8 cellular contexts compared by ENCODE assay signal in the genomic region with DNA sequence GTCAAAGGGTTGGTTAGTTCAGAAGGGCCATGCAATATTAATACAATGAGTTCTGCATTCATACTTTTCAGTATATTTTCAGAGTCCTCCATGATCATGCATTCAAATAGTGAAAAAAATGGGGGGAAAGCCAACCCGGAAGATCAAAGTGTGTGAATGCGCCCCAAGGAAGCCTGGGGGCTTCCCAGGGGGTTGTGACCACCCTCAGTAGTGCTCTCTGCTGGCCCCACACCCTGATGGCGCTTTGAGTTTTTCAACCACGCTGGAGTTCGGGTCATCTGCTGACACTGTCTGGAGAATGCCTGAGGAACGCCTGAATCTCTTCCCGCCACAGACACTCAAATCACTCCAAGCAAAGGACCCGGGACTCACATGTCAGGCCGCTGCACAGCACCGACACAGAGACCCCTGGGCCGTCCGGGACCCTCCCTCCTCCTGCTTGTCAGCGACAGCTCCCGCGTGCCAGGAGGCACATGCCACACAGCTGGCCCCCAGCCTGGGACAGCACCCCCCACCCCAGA. TPM values are rescaled to one million over a fixed set of nuclear protein-coding genes. Genes with fewer than 3 reads are reported as not detected.
DNase-seq lines count a peak whose midpoint lies in the region; ATAC-seq and TF ChIP-seq lines count a peak whose summit lies in the region.

No MANE protein-coding gene starts in this region.

- POLR2A ChIA-PET in activated B cell treated with CpG ODN at 0.5 μM for 24 hours (lab: Charles Lee), result interaction anchor here (0.8 to 2.8 kb wide), 5 partner anchors 10 to 90 kb away, joined by 3 to 18 read pairs (median 7); no protein-coding TSS in a partner anchor
- POLR2A ChIA-PET in naive thymus-derived CD8-positive, alpha-beta T cell (lab: Charles Lee), result no interaction called here

- peak; percentile 30 for DNase-seq in HT1080 (ENCODE audit: low read depth)
- no peak for DNase-seq in activated B cell treated with CpG ODN at 0.5 μM for 24 hours
- DNase-seq in stimulated activated effector memory CD8-positive, alpha-beta T cell treated with anti-CD3 and anti-CD28 coated beads, Interleukin-12 subunit alpha, Interleukin-12 subunit beta, amount 100 ng/mL, for 72 hours (ENCODE audit: low spot score in 2 of 2), result no peak
- no peak for DNase-seq in activated CD4-positive, alpha-beta T cell treated with anti-CD3 and anti-CD28 coated beads for 1 hour
- no peak for DNase-seq in naive thymus-derived CD8-positive, alpha-beta T cell
- DNase-seq in ureter (ENCODE audit: low spot score), result no peak

- H3K27me3 Mint-ChIP-seq in activated B cell treated with CpG ODN at 0.5 μM for 24 hours, result no peaks in the 10 kb centered on the region
- peaks cover 14 to 34% (median 25%) of the 10 kb centered on the region in 5 donors for H3K27me3 Mint-ChIP-seq in naive thymus-derived CD8-positive, alpha-beta T cell

- H3K9me3 ChIP-seq in iPS-18c (ENCODE audit: control insufficient read depth, insufficient read depth, low read length), result no peaks in the 10 kb centered on the region

- intact Hi-C loops in activated B cell treated with CpG ODN at 0.5 μM for 24 hours (cut with micrococcal nuclease), result loop anchor here (2.0 to 5.0 kb wide), 4 partner anchors 14 to 356 kb away; no protein-coding TSS in a partner anchor

- ATAC-seq in activated B cell treated with CpG ODN at 0.5 μM for 24 hours (ENCODE audit: low read depth) (no peak), HG03139 (IDR thresholded peaks at IDR 0.05; ENCODE audit: unreplicated experiment) (no peak)
- ATAC-seq in stimulated activated effector memory CD8-positive, alpha-beta T cell treated with anti-CD3 and anti-CD28 coated beads, Interleukin-12 subunit alpha, Interleukin-12 subunit beta, amount 100 ng/mL, for 72 hours, result no peak
- ATAC-seq in naive thymus-derived CD8-positive, alpha-beta T cell, result no peak

- H3K4me3 ChIP-seq in iPS-18c (ENCODE audit: insufficient read depth, low read depth, low read length), result peak overlapping the region; percentile 82

- H3K4me3 Mint-ChIP-seq in activated B cell treated with CpG ODN at 0.5 μM for 24 hours, result peak overlapping the region; percentile 87
- H3K4me3 Mint-ChIP-seq in stimulated activated effector memory CD8-positive, alpha-beta T cell treated with anti-CD3 and anti-CD28 coated beads, Interleukin-12 subunit alpha, Interleukin-12 subunit beta, amount 100 ng/mL, for 72 hours, result peak overlapping the region; percentile 9
- peak overlapping the region in 1 of 10 donors; percentile 80 for H3K4me3 Mint-ChIP-seq in naive thymus-derived CD8-positive, alpha-beta T cell

- no peak for TF ChIP-seq CTCF in activated B cell treated with CpG ODN at 0.5 μM for 24 hours (IDR thresholded peaks at IDR 0.05)

- peak overlapping the region; percentile 83 for H3K27ac Mint-ChIP-seq in activated B cell treated with CpG ODN at 0.5 μM for 24 hours
- no peak overlapping the region for H3K27ac Mint-ChIP-seq in stimulated activated effector memory CD8-positive, alpha-beta T cell treated with anti-CD3 and anti-CD28 coated beads, Interleukin-12 subunit alpha, Interleukin-12 subunit beta, amount 100 ng/mL, for 72 hours
- no peak overlapping the region for H3K27ac Mint-ChIP-seq in naive thymus-derived CD8-positive, alpha-beta T cell

- CTCF ChIA-PET in activated B cell treated with CpG ODN at 0.5 μM for 24 hours (lab: Charles Lee), result interaction anchor here (1.0 to 1.8 kb wide), 3 partner anchors 136 to 239 kb away, joined by 3 to 5 read pairs (median 4); no protein-coding TSS in a partner anchor

- H3K36me3 Mint-ChIP-seq in activated B cell treated with CpG ODN at 0.5 μM for 24 hours (ENCODE audit: low read depth), result no peaks in the 10 kb centered on the region
- no peaks in the 10 kb centered on the region for H3K36me3 Mint-ChIP-seq in stimulated activated effector memory CD8-positive, alpha-beta T cell treated with anti-CD3 and anti-CD28 coated beads, Interleukin-12 subunit alpha, Interleukin-12 subunit beta, amount 100 ng/mL, for 72 hours
- H3K36me3 Mint-ChIP-seq in naive thymus-derived CD8-positive, alpha-beta T cell, result no peaks in the 10 kb centered on the region

- H3K4me1 Mint-ChIP-seq in activated B cell treated with CpG ODN at 0.5 μM for 24 hours, result peaks cover 64% of the 10 kb centered on the region
- H3K4me1 Mint-ChIP-seq in stimulated activated effector memory CD8-positive, alpha-beta T cell treated with anti-CD3 and anti-CD28 coated beads, Interleukin-12 subunit alpha, Interleukin-12 subunit beta, amount 100 ng/mL, for 72 hours, result no peaks in the 10 kb centered on the region
- peaks cover 6 to 55% (median 9%) of the 10 kb centered on the region in 4 donors for H3K4me1 Mint-ChIP-seq in naive thymus-derived CD8-positive, alpha-beta T cell

- H3K9me3 Mint-ChIP-seq in activated B cell treated with CpG ODN at 0.5 μM for 24 hours, result no peaks in the 10 kb centered on the region
- peaks cover 6% of the 10 kb centered on the region for H3K9me3 Mint-ChIP-seq in stimulated activated effector memory CD8-positive, alpha-beta T cell treated with anti-CD3 and anti-CD28 coated beads, Interleukin-12 subunit alpha, Interleukin-12 subunit beta, amount 100 ng/mL, for 72 hours
- H3K9me3 Mint-ChIP-seq in naive thymus-derived CD8-positive, alpha-beta T cell, result peaks cover 0 to 5% (median 0%) of the 10 kb centered on the region in 9 donors

RNA-seq across cellular contexts. Expression of a gene that starts 1.0 kb away (rescaled TPM):
- 32.6 and 38.2 TPM in 2 replicates for total RNA-seq in HT1080 (2014; rRNA removed; shearing (Covaris generic))
- 15.1 and 17.2 TPM in 2 replicates for polyA plus RNA-seq in HT1080 (2015; cell fraction: cytosol; rRNA removed)
- polyA plus RNA-seq in HT1080 (2015; cell fraction: nucleus; rRNA removed), result 41.0 and 45.0 TPM in 2 replicates
- total RNA-seq in activated B cell treated with CpG ODN at 0.5 μM for 24 hours (29.4 and 30.3 TPM in 2 replicates), ureter (48.7 TPM)
- total RNA-seq in naive thymus-derived CD8-positive, alpha-beta T cell, result 1 to 10 TPM; 1.2 to 1.6 TPM
- not detected for polyA plus RNA-seq in naive thymus-derived CD8-positive, alpha-beta T cell

Comparison
In these comparisons a context has a peak if more than half of its experiments do, and no peak if none do; other contexts are left out.
1. RNA of a gene that starts 1.0 kb away (total RNA-seq): 48.7 TPM in ureter (single experiment), 32.6 to 38.2 TPM in HT1080 and 29.4 to 30.3 TPM in activated B cell treated with CpG ODN at 0.5 μM for 24 hours; 1.2 to 1.6 TPM in naive thymus-derived CD8-positive, alpha-beta T cell; every median in the first group is over 10 times any median in the second.